ENCODE assay signal across 8 cellular contexts in the genomic region with DNA sequence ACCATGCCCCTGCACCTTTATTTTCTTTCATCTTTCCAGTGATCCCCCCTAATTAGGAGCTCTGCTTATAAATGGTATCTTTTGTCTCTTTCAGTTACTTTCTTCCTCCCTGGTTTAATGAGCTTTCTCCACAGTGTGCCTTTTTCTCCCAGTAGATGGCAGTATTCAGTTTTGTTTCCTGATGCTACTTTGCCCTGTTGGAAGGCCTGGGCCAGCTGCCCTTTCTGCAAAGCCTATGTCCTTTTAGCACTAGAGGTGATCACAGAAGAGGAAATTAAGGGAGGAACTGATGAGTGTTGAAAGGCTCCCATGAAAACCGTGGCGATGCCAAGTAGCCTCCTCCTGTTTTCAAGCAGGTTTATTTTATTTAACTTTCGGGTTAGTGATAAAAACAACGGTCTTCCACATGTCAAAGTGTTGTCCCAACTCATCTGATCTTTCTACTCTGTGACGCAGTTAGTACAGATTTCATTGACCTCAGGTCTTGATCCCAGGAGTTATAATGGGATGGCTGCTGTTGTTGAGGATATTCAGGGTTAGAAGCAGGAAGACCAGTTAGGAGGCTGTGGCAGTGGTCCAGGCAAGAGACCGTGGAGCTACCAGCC.
DNase-seq lines count a peak whose midpoint lies in the region; ATAC-seq lines count a peak whose summit lies in the region.

No MANE protein-coding gene starts in this region.

- peak; percentile 82 for ATAC-seq in HG03442 (IDR thresholded peaks at IDR 0.05; ENCODE audit: unreplicated experiment)
- ATAC-seq in left lobe of liver, result peak; percentile 99

- H3K9me3 ChIP-seq in BLaER1 treated with 17β-estradiol and CSF1 and Interleukin-3, amounts not matched to agents 10 nM and 100 nM (replicated peaks in 1 of 11), result peaks cover 0 to 10% (median 6%) of the 10 kb centered on the region in 11 experiments; a peak in 12 of 22 replicates

- H3K27ac ChIP-seq in BLaER1 treated with 17β-estradiol and CSF1 and Interleukin-3, amounts not matched to agents 10 nM and 100 nM, result no peak overlapping the region

- no peak overlapping the region for H3K9ac ChIP-seq in BLaER1 treated with 17β-estradiol and CSF1 and Interleukin-3, amounts not matched to agents 10 nM and 100 nM

- peaks cover 0 to 16% (median 6%) of the 10 kb centered on the region in 10 experiments; a peak in 10 of 20 replicates for H3K4me1 ChIP-seq in BLaER1 treated with 17β-estradiol and CSF1 and Interleukin-3, amounts not matched to agents 10 nM and 100 nM

- DNase-seq in GM19238 (ENCODE audit: insufficient read length, low spot score) (peak; percentile 27), NCI-H69 (lab: John Stamatoyannopoulos, UW) (peak; percentile 80), cerebellar cortex (ENCODE audit: low spot score) (peak; percentile 6), left lobe of liver (ENCODE audit: low spot score) (peak; percentile 58)
- DNase-seq in activated CD4-positive, alpha-beta T cell treated with anti-CD3 and anti-CD28 coated beads for 4 hours, result no peak
- no peak for DNase-seq in NK-92 treated with Interleukin-12 subunit alpha and Interleukin-12 subunit beta, amount 100 ng/mL, for 24 hours (lab: John Stamatoyannopoulos, UW)

- no peaks in the 10 kb centered on the region for H4K20me1 ChIP-seq in BLaER1 treated with 17β-estradiol and CSF1 and Interleukin-3, amounts not matched to agents 10 nM and 100 nM

- no peaks in the 10 kb centered on the region for H3K36me3 ChIP-seq in BLaER1 treated with 17β-estradiol and CSF1 and Interleukin-3, amounts not matched to agents 10 nM and 100 nM

- H3K27me3 ChIP-seq in BLaER1 treated with 17β-estradiol and CSF1 and Interleukin-3, amounts not matched to agents 10 nM and 100 nM, result no peaks in the 10 kb centered on the region

- H3K4me3 ChIP-seq in BLaER1 treated with 17β-estradiol and CSF1 and Interleukin-3, amounts not matched to agents 10 nM and 100 nM, result no peak overlapping the region

- H3K4me2 ChIP-seq in BLaER1 treated with 17β-estradiol and CSF1 and Interleukin-3, amounts not matched to agents 10 nM and 100 nM, result peak overlapping the region in 6 of 11 experiments; percentile 14 to 33 (median 23); a peak in 7 of 22 replicates

Comparison
In these comparisons a context has a peak if more than half of its experiments do, and no peak if none do; other contexts are left out.
1. DNase-seq: peak in GM19238 (single experiment), NCI-H69 (single experiment), cerebellar cortex (single experiment) and left lobe of liver (single experiment); none in activated CD4-positive, alpha-beta T cell treated with anti-CD3 and anti-CD28 coated beads for 4 hours (0 of 2) and NK-92 treated with Interleukin-12 subunit alpha and Interleukin-12 subunit beta, amount 100 ng/mL, for 24 hours (single experiment).